In genomic region chr15:51075364-51075763, GRCh38 we compare ENCODE assay signal across 23 cellular contexts. TPM values are rescaled to one million over a fixed set of nuclear protein-coding genes. Genes with fewer than 3 reads are reported as not detected.
DNase-seq lines count a peak whose midpoint lies in the region; ATAC-seq and TF ChIP-seq lines count a peak whose summit lies in the region.
"Had no signal": no experiment of that assay in that cellular context is flagged by ENCODE, and none has a peak within 500 bp of the region (broad histone marks: within the 10 kb centered on the region; RNA-seq: fewer than 3 reads in every experiment).

No MANE protein-coding gene starts in this region.

- H3K27me3 Mint-ChIP-seq in activated CD8-positive, alpha-beta T cell treated with anti-CD3 and anti-CD28 coated beads, Interleukin-2, amount 10 ng/mL, durations not matched to agents 7 days and 5 days (ENCODE audit: low read depth): peaks cover 4% of the 10 kb centered on the region
- peaks cover 6% of the 10 kb centered on the region for H3K27me3 Mint-ChIP-seq in activated CD8-positive, alpha-beta T cell treated with anti-CD3 and anti-CD28 coated beads for 36 hours

- intact Hi-C loops in activated CD8-positive, alpha-beta T cell treated with anti-CD3 and anti-CD28 coated beads for 36 hours (cut with micrococcal nuclease): no loop called here
- intact Hi-C loops in prostate gland (cut with DNase I): loop anchor here (5.0 kb wide), 1 partner anchor 33 kb away; no protein-coding TSS in a partner anchor
- intact Hi-C loops in aorta (cut with DNase I): no loop called here

- no peaks in the 10 kb centered on the region for H3K27me3 ChIP-seq in prostate gland (replicated peaks; ENCODE audit: insufficient read depth)
- no peaks in the 10 kb centered on the region for H3K27me3 ChIP-seq in aorta (ENCODE audit: control insufficient read depth in 1 of 2, insufficient read depth in 2 of 2, low read length in 1 of 2)
- H3K27me3 ChIP-seq: foreskin keratinocyte, ovary, thyroid gland had no signal

- no peaks in the 10 kb centered on the region for H3K4me1 ChIP-seq in prostate gland (replicated peaks)
- H3K4me1 ChIP-seq in aorta (ENCODE audit: control insufficient read depth in 1 of 2, insufficient read depth in 2 of 2, low read length in 2 of 2): peaks cover 2 to 7% of the 10 kb centered on the region in 2 donors
- H3K4me1 ChIP-seq: thyroid gland had no signal

- CTCF ChIA-PET in activated CD8-positive, alpha-beta T cell treated with anti-CD3 and anti-CD28 coated beads, Interleukin-2, amount 10 ng/mL, durations not matched to agents 7 days and 5 days (lab: Charles Lee): no interaction called here
- CTCF ChIA-PET in activated CD8-positive, alpha-beta T cell treated with anti-CD3 and anti-CD28 coated beads for 36 hours (lab: Charles Lee): interaction anchor here (2.1 kb wide), 1 partner anchor 88 kb away, joined by 8 read pairs; no protein-coding TSS in a partner anchor

- H3K9me3 ChIP-seq in prostate gland (no peaks in the 10 kb centered on the region), aorta (ENCODE audit: control insufficient read depth, low read length) (no peaks in the 10 kb centered on the region)
- H3K9me3 ChIP-seq: ovary, thyroid gland had no signal

- POLR2A ChIA-PET in activated CD8-positive, alpha-beta T cell treated with anti-CD3 and anti-CD28 coated beads, Interleukin-2, amount 10 ng/mL, durations not matched to agents 7 days and 5 days (lab: Charles Lee): no interaction called here
- POLR2A ChIA-PET in activated CD8-positive, alpha-beta T cell treated with anti-CD3 and anti-CD28 coated beads for 36 hours (lab: Charles Lee): interaction anchor here (0.8 kb wide), 1 partner anchor 128 kb away, joined by 5 read pairs; no protein-coding TSS in a partner anchor

- DNase-seq in activated CD8-positive, alpha-beta T cell treated with anti-CD3 and anti-CD28 coated beads, Interleukin-2, amount 10 ng/mL, durations not matched to agents 7 days and 5 days: no peak
- no peak for DNase-seq in activated CD8-positive, alpha-beta T cell treated with anti-CD3 and anti-CD28 coated beads for 36 hours
- peak; percentile 48 for DNase-seq in fibroblast of the aortic adventitia (ENCODE audit: low read depth)
- DNase-seq in prostate gland (ENCODE audit: low spot score): peak; percentile 61
- no peak for DNase-seq in aorta
- DNase-seq in kidney tubule cell (ENCODE audit: low spot score): no peak
- DNase-seq in SHP77 (lab: John Stamatoyannopoulos, UW): no peak
- DNase-seq: activated CD4-positive, alpha-beta T cell treated with anti-CD3 and anti-CD28 coated beads for 36 hours; mammary epithelial cell; naive thymus-derived CD4-positive, alpha-beta T cell; NCI-H1105; NCI-H510A treated with DMSO at 0.1 percent for 48 hours; ovary; RPMI8226; stimulated activated CD4-positive, alpha-beta T cell treated with anti-CD3 and anti-CD28 coated beads, Interleukin-1b, Interleukin-23, amount 100 ng/mL, for 48 hours; stimulated activated naive B cell treated with anti-CD40 and anti-IgM and Interleukin-4, amounts not matched to agents 10 μg/mL and 1 μg/mL and 100 μg/mL, for 72 hours; thyroid gland had no signal

- TF ChIP-seq CTCF in activated CD8-positive, alpha-beta T cell treated with anti-CD3 and anti-CD28 coated beads for 36 hours (IDR thresholded peaks at IDR 0.05): no peak
- TF ChIP-seq CTCF in fibroblast of the aortic adventitia (IDR thresholded peaks at IDR 0.05; ENCODE audit: insufficient read depth, low read length) (no peak), prostate gland (IDR thresholded peaks at IDR 0.05) (no peak)

- H3K4me1 Mint-ChIP-seq in activated CD8-positive, alpha-beta T cell treated with anti-CD3 and anti-CD28 coated beads, Interleukin-2, amount 10 ng/mL, durations not matched to agents 7 days and 5 days (ENCODE audit: low read depth): peaks cover 49% of the 10 kb centered on the region
- peaks cover 38% of the 10 kb centered on the region for H3K4me1 Mint-ChIP-seq in activated CD8-positive, alpha-beta T cell treated with anti-CD3 and anti-CD28 coated beads for 36 hours (ENCODE audit: low read depth)

- 21% methylated on average over 5 of the region's 5 CpGs for WGBS in prostate gland
- 5 to 7% methylated on average over 5 of the region's 5 CpGs for WGBS in aorta, 2 donors

- no peaks in the 10 kb centered on the region for H3K9me3 Mint-ChIP-seq in activated CD8-positive, alpha-beta T cell treated with anti-CD3 and anti-CD28 coated beads, Interleukin-2, amount 10 ng/mL, durations not matched to agents 7 days and 5 days (ENCODE audit: insufficient read depth)
- no peaks in the 10 kb centered on the region for H3K9me3 Mint-ChIP-seq in activated CD8-positive, alpha-beta T cell treated with anti-CD3 and anti-CD28 coated beads for 36 hours
- H3K9me3 Mint-ChIP-seq: activated T-helper 1 cell treated with anti-CD3 and anti-CD28 coated beads, Interleukin-12 subunit alpha, Interleukin-12 subunit beta, Interleukin-2, Interleukin-4 antibody, amounts not matched to agents 30 ng/mL and 10 ng/mL and 1 ng/mL, durations not matched to agents 14 hours and 24 hours and 36 hours; naive thymus-derived CD4-positive, alpha-beta T cell had no signal

- no peak overlapping the region for H3K4me3 ChIP-seq in fibroblast of the aortic adventitia (ENCODE audit: low read depth, low read length)
- no peak overlapping the region for H3K4me3 ChIP-seq in prostate gland
- no peak overlapping the region for H3K4me3 ChIP-seq in aorta (ENCODE audit: low read length in 2 of 2)
- H3K4me3 ChIP-seq: ovary, thyroid gland had no signal

- peaks cover 7% of the 10 kb centered on the region for H3K36me3 Mint-ChIP-seq in activated CD8-positive, alpha-beta T cell treated with anti-CD3 and anti-CD28 coated beads, Interleukin-2, amount 10 ng/mL, durations not matched to agents 7 days and 5 days (ENCODE audit: low read depth)
- no peaks in the 10 kb centered on the region for H3K36me3 Mint-ChIP-seq in activated CD8-positive, alpha-beta T cell treated with anti-CD3 and anti-CD28 coated beads for 36 hours (ENCODE audit: low read depth)
- H3K36me3 Mint-ChIP-seq: activated naive CD8-positive, alpha-beta T cell had no signal

- no peak overlapping the region for H3K4me3 Mint-ChIP-seq in activated CD8-positive, alpha-beta T cell treated with anti-CD3 and anti-CD28 coated beads, Interleukin-2, amount 10 ng/mL, durations not matched to agents 7 days and 5 days
- no peak overlapping the region for H3K4me3 Mint-ChIP-seq in activated CD8-positive, alpha-beta T cell treated with anti-CD3 and anti-CD28 coated beads for 36 hours
- H3K4me3 Mint-ChIP-seq: activated CD4-positive, alpha-beta T cell treated with anti-CD3 and anti-CD28 coated beads for 36 hours; activated CD8-positive, alpha-beta memory T cell treated with anti-CD3 and anti-CD28 coated beads, Interleukin-2, amount 10 ng/mL, durations not matched to agents 7 days and 5 days; activated naive CD8-positive, alpha-beta T cell; activated T-helper 1 cell treated with anti-CD3 and anti-CD28 coated beads, Interleukin-12 subunit alpha, Interleukin-12 subunit beta, Interleukin-2, Interleukin-4 antibody, amounts not matched to agents 30 ng/mL and 10 ng/mL and 1 ng/mL, durations not matched to agents 14 hours and 24 hours and 36 hours; stimulated activated naive B cell treated with anti-CD40 and anti-IgM and Interleukin-4, amounts not matched to agents 10 μg/mL and 1 μg/mL and 100 μg/mL, for 72 hours had no signal

- H3K36me3 ChIP-seq in prostate gland (no peaks in the 10 kb centered on the region), aorta (ENCODE audit: control insufficient read depth in 1 of 2, insufficient read depth in 2 of 2, low read length in 1 of 2) (no peaks in the 10 kb centered on the region)
- H3K36me3 ChIP-seq: ovary, thyroid gland had no signal

- peak overlapping the region; percentile 47 for H3K27ac Mint-ChIP-seq in activated CD8-positive, alpha-beta T cell treated with anti-CD3 and anti-CD28 coated beads, Interleukin-2, amount 10 ng/mL, durations not matched to agents 7 days and 5 days
- no peak overlapping the region for H3K27ac Mint-ChIP-seq in activated CD8-positive, alpha-beta T cell treated with anti-CD3 and anti-CD28 coated beads for 36 hours
- H3K27ac Mint-ChIP-seq: activated CD4-positive, alpha-beta T cell treated with anti-CD3 and anti-CD28 coated beads for 36 hours; activated naive CD8-positive, alpha-beta T cell; stimulated activated naive B cell treated with anti-CD40 and anti-IgM and Interleukin-4, amounts not matched to agents 10 μg/mL and 1 μg/mL and 100 μg/mL, for 72 hours had no signal

- H3K27ac ChIP-seq in prostate gland (peak overlapping the region in 1 of 2 donors; percentile 43), aorta (ENCODE audit: low read depth in 1 of 2, low read length in 2 of 2) (peak overlapping the region; percentile 23 to 86)
- H3K27ac ChIP-seq: 22Rv1, foreskin keratinocyte, ovary, thyroid gland had no signal

- no peak for ATAC-seq in activated CD8-positive, alpha-beta T cell treated with anti-CD3 and anti-CD28 coated beads, Interleukin-2, amount 10 ng/mL, durations not matched to agents 7 days and 5 days
- ATAC-seq in activated CD8-positive, alpha-beta T cell treated with anti-CD3 and anti-CD28 coated beads for 36 hours: no peak
- peak; percentile 59 for ATAC-seq in aorta (ENCODE audit: low FRiP score)
- ATAC-seq in HG03045 (IDR thresholded peaks at IDR 0.05; ENCODE audit: unreplicated experiment): no peak
- ATAC-seq: naive thymus-derived CD4-positive, alpha-beta T cell had no signal

- TF ChIP-seq POLR2A in prostate gland (IDR thresholded peaks at IDR 0.05): no peak

RNA-seq across cellular contexts. Expression of gene TNFAIP8L3, which starts 19.3 kb away (rescaled TPM):
- not detected for total RNA-seq in activated CD8-positive, alpha-beta T cell treated with anti-CD3 and anti-CD28 coated beads, Interleukin-2, amount 10 ng/mL, durations not matched to agents 7 days and 5 days
- under 1 TPM in 1 of 2 experiments, not detected in 1; 0.14 TPM for total RNA-seq in activated CD8-positive, alpha-beta T cell treated with anti-CD3 and anti-CD28 coated beads for 36 hours
- 10.3 and 22.4 TPM in 2 replicates for total RNA-seq in fibroblast of the aortic adventitia (ENCODE audit: low replicate concordance)
- total RNA-seq in prostate gland: 1 to 10 TPM in 1 of 2 donors, under 1 TPM in 1; 0.87 to 3.5 TPM
- total RNA-seq in aorta: 10 to 100 TPM; 24.5 to 48.4 TPM
- 10 to 100 TPM; 26.4 to 28.0 TPM for polyA plus RNA-seq in aorta
- total RNA-seq: activated CD4-positive, alpha-beta T cell treated with anti-CD3 and anti-CD28 coated beads for 36 hours; naive thymus-derived CD4-positive, alpha-beta T cell had no signal
- polyA plus RNA-seq: naive thymus-derived CD4-positive, alpha-beta T cell had no signal

Comparison
In these comparisons a context has a peak if more than half of its experiments do, and no peak if none do; other contexts are left out.
1. DNase-seq: peak in fibroblast of the aortic adventitia (single experiment) and prostate gland (single experiment); none in activated CD8-positive, alpha-beta T cell treated with anti-CD3 and anti-CD28 coated beads, Interleukin-2, amount 10 ng/mL, durations not matched to agents 7 days and 5 days (single experiment), activated CD8-positive, alpha-beta T cell treated with anti-CD3 and anti-CD28 coated beads for 36 hours (single experiment), aorta (0 of 2), kidney tubule cell (single experiment) and SHP77 (0 of 2).